In the genomic region with DNA sequence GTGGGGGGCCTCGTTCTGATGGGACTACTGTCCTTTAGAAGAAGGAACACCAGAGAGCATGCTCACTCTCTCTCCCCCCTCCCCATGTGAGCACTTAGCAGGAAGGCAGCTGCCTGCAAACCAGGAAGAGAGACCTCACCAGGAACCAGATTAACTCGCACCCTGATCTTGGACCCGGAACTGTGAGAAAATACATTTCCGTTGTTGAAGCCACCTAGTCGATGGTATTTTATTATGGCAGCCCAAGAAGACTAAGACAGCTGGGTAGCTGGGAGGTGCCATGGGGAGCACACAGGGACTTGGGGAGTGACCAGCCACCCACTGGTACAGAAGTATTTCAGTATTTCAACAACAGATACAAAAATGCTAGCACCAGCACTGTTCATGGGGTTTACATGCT, we compare ENCODE assay signal across 23 cellular contexts. TPM values are rescaled to one million over a fixed set of nuclear protein-coding genes. Genes with fewer than 3 reads are reported as not detected.
A peak's percentile ranks its signal among the peaks of the same experiment; 100 is the strongest.
DNase-seq lines count a peak whose midpoint lies in the region; ATAC-seq lines count a peak whose summit lies in the region.
"Had no signal": no experiment of that assay in that cellular context is flagged by ENCODE, and none has a peak within 500 bp of the region (broad histone marks: within the 10 kb centered on the region; RNA-seq: fewer than 3 reads in every experiment).

No MANE protein-coding gene starts in this region.

- intact Hi-C loops in CD4-positive, alpha-beta memory T cell (cut with micrococcal nuclease), result no loop called here
- intact Hi-C loops in posterior vena cava (cut with DNase I), result no loop called here

- CTCF ChIA-PET in CD4-positive, alpha-beta memory T cell (lab: Charles Lee; ENCODE audit: partially characterized antibody), result interaction anchor here (1.4 to 1.6 kb wide), 2 partner anchors 31 to 54 kb away, joined by 3 to 4 read pairs; no protein-coding TSS in a partner anchor

- ATAC-seq in central memory CD8-positive, alpha-beta T cell (replicated peaks; ENCODE audit: extremely low read depth, poor library complexity, severe bottlenecking), result no peak
- no peak for ATAC-seq in naive thymus-derived CD8-positive, alpha-beta T cell
- ATAC-seq in stimulated activated naive CD8-positive, alpha-beta T cell treated with anti-CD3 and anti-CD28 coated beads, Interleukin-15, Interleukin-2, amounts not matched to agents 100 U/mL and 50 U/mL, for 24 hours, result no peak
- ATAC-seq: Right ventricle myocardium inferior; sciatic nerve; stimulated activated naive CD8-positive, alpha-beta T cell treated with anti-CD3 and anti-CD28 coated beads, Interleukin-15, amount 100 ng/mL, for 72 hours had no signal

- H3K27ac ChIP-seq in CD4-positive, alpha-beta memory T cell (ENCODE audit: low read depth, low read length), result no peak overlapping the region
- H3K27ac ChIP-seq: esophagus muscularis mucosa, tibial artery had no signal

- H3K4me3 Mint-ChIP-seq in CD4-positive, alpha-beta memory T cell, result peak overlapping the region in 1 of 8 donors; percentile 5
- no peak overlapping the region for H3K4me3 Mint-ChIP-seq in IgD-negative memory B cell
- no peak overlapping the region for H3K4me3 Mint-ChIP-seq in central memory CD8-positive, alpha-beta T cell
- H3K4me3 Mint-ChIP-seq in naive thymus-derived CD8-positive, alpha-beta T cell, result peak overlapping the region in 2 of 10 donors; percentile 0 to 25
- H3K4me3 Mint-ChIP-seq: stimulated activated naive CD8-positive, alpha-beta T cell treated with anti-CD3 and anti-CD28 coated beads, Interleukin-15, amount 100 ng/mL, for 72 hours had no signal

- peak overlapping the region in 5 of 7 donors; percentile 31 to 64 (median 58) for H3K27ac Mint-ChIP-seq in CD4-positive, alpha-beta memory T cell
- peak overlapping the region in 2 of 3 donors; percentile 59 to 95 for H3K27ac Mint-ChIP-seq in IgD-negative memory B cell
- peak overlapping the region; percentile 58 for H3K27ac Mint-ChIP-seq in central memory CD8-positive, alpha-beta T cell (ENCODE audit: low read depth)
- peak overlapping the region in 8 of 10 donors; percentile 16 to 98 (median 58) for H3K27ac Mint-ChIP-seq in naive thymus-derived CD8-positive, alpha-beta T cell
- H3K27ac Mint-ChIP-seq: progenitor cell of endocrine pancreas; stimulated activated naive CD8-positive, alpha-beta T cell treated with anti-CD3 and anti-CD28 coated beads, Interleukin-15, amount 100 ng/mL, for 72 hours had no signal

- H3K36me3 ChIP-seq in CD4-positive, alpha-beta memory T cell (ENCODE audit: insufficient read depth, low read length), result no peaks in the 10 kb centered on the region
- H3K36me3 ChIP-seq: esophagus muscularis mucosa, tibial artery had no signal

- peaks cover 2 to 4% of the 10 kb centered on the region in 2 donors for H3K36me3 Mint-ChIP-seq in CD4-positive, alpha-beta memory T cell
- H3K36me3 Mint-ChIP-seq in IgD-negative memory B cell, result peaks cover 1% of the 10 kb centered on the region
- H3K36me3 Mint-ChIP-seq in central memory CD8-positive, alpha-beta T cell (ENCODE audit: insufficient read depth), result peaks cover 10% of the 10 kb centered on the region
- peaks cover 0 to 12% (median 0%) of the 10 kb centered on the region in 3 donors for H3K36me3 Mint-ChIP-seq in naive thymus-derived CD8-positive, alpha-beta T cell

- peaks cover 32 to 61% (median 52%) of the 10 kb centered on the region in 4 donors for H3K4me1 Mint-ChIP-seq in CD4-positive, alpha-beta memory T cell
- H3K4me1 Mint-ChIP-seq in IgD-negative memory B cell, result peaks cover 20 to 34% (median 20%) of the 10 kb centered on the region in 3 donors
- peaks cover 56% of the 10 kb centered on the region for H3K4me1 Mint-ChIP-seq in central memory CD8-positive, alpha-beta T cell
- H3K4me1 Mint-ChIP-seq in naive thymus-derived CD8-positive, alpha-beta T cell, result peaks cover 27 to 70% (median 50%) of the 10 kb centered on the region in 4 donors

- DNase-seq in CD4-positive, alpha-beta memory T cell, result no peak
- no peak for DNase-seq in central memory CD8-positive, alpha-beta T cell (ENCODE audit: low spot score in 2 of 2)
- DNase-seq in naive thymus-derived CD8-positive, alpha-beta T cell, result no peak
- DNase-seq in central memory CD4-positive, alpha-beta T cell, result no peak
- DNase-seq in stimulated activated naive CD8-positive, alpha-beta T cell treated with anti-CD3 and anti-CD28 coated beads, Interleukin-15, Interleukin-2, amounts not matched to agents 100 U/mL and 50 U/mL, for 24 hours, result no peak
- no peak for DNase-seq in posterior vena cava (ENCODE audit: low spot score)
- DNase-seq: activated CD8-positive, alpha-beta memory T cell treated with anti-CD3 and anti-CD28 coated beads for 24 hours; activated T-cell treated with anti-CD3 and anti-CD28 coated beads, Interleukin-2, amount 50 U/mL, for 48 hours; DMS79; effector CD8-positive, alpha-beta T cell; GF-D8; NCI-H1436 treated with DMSO at 0.1 percent for 48 hours; NCI-H2107; NCI-H446; NCI-H82; OCI-M1; stimulated activated naive CD8-positive, alpha-beta T cell treated with anti-CD3 and anti-CD28 coated beads, Interleukin-15, amount 100 ng/mL, for 72 hours; tibial artery had no signal

- no peaks in the 10 kb centered on the region for H3K27me3 Mint-ChIP-seq in CD4-positive, alpha-beta memory T cell
- no peaks in the 10 kb centered on the region for H3K27me3 Mint-ChIP-seq in IgD-negative memory B cell
- no peaks in the 10 kb centered on the region for H3K27me3 Mint-ChIP-seq in central memory CD8-positive, alpha-beta T cell
- H3K27me3 Mint-ChIP-seq in naive thymus-derived CD8-positive, alpha-beta T cell, result no peaks in the 10 kb centered on the region
- H3K27me3 Mint-ChIP-seq: stimulated activated naive CD8-positive, alpha-beta T cell treated with anti-CD3 and anti-CD28 coated beads, Interleukin-15, amount 100 ng/mL, for 72 hours had no signal

- no peaks in the 10 kb centered on the region for H3K27me3 ChIP-seq in CD4-positive, alpha-beta memory T cell (ENCODE audit: insufficient read depth, low read length)
- H3K27me3 ChIP-seq: tibial artery had no signal

- H3K4me3 ChIP-seq in CD4-positive, alpha-beta memory T cell (ENCODE audit: low read length in 2 of 2), result no peak overlapping the region
- H3K4me3 ChIP-seq: esophagus muscularis mucosa, tibial artery had no signal

- H3K4me1 ChIP-seq in CD4-positive, alpha-beta memory T cell (ENCODE audit: insufficient read depth, low read length), result peaks cover 49% of the 10 kb centered on the region

- POLR2A ChIA-PET in CD4-positive, alpha-beta memory T cell (lab: Charles Lee; ENCODE audit: partially characterized antibody), result interaction anchor here (1.0 to 4.7 kb wide), 3 partner anchors 12 to 86 kb away, joined by 3 to 20 read pairs (median 3); no protein-coding TSS in a partner anchor
- POLR2A ChIA-PET in naive thymus-derived CD8-positive, alpha-beta T cell (lab: Charles Lee), result interaction anchor here (0.7 to 2.2 kb wide), 3 partner anchors 14 to 194 kb away, joined by 3 to 7 read pairs (median 3); no protein-coding TSS in a partner anchor

- peaks cover 0 to 2% (median 0%) of the 10 kb centered on the region in 8 donors for H3K9me3 Mint-ChIP-seq in CD4-positive, alpha-beta memory T cell
- H3K9me3 Mint-ChIP-seq in IgD-negative memory B cell, result no peaks in the 10 kb centered on the region
- H3K9me3 Mint-ChIP-seq in central memory CD8-positive, alpha-beta T cell, result no peaks in the 10 kb centered on the region
- no peaks in the 10 kb centered on the region for H3K9me3 Mint-ChIP-seq in naive thymus-derived CD8-positive, alpha-beta T cell
- H3K9me3 Mint-ChIP-seq: stimulated activated naive CD8-positive, alpha-beta T cell treated with anti-CD3 and anti-CD28 coated beads, Interleukin-15, amount 100 ng/mL, for 72 hours had no signal

- H3K9me3 ChIP-seq in CD4-positive, alpha-beta memory T cell (ENCODE audit: control insufficient read depth in 1 of 2, low read length in 2 of 2), result no peaks in the 10 kb centered on the region
- H3K9me3 ChIP-seq: esophagus muscularis mucosa, tibial artery had no signal

RNA-seq across cellular contexts. Expression of a gene that starts 59.0 kb away (rescaled TPM):
- total RNA-seq in CD4-positive, alpha-beta memory T cell, result 10 to 100 TPM; 17.3 to 20.1 TPM
- 10 to 100 TPM; 13.0 to 13.2 TPM for polyA plus RNA-seq in CD4-positive, alpha-beta memory T cell
- polyA plus RNA-seq in IgD-negative memory B cell, result 14.0 TPM
- 10 to 100 TPM; 22.3 to 26.0 TPM for total RNA-seq in naive thymus-derived CD8-positive, alpha-beta T cell
- 10 to 100 TPM in 1 of 3 donors, 1 to 10 TPM in 2; 8.8 to 10.4 (median 9.5) TPM for polyA plus RNA-seq in naive thymus-derived CD8-positive, alpha-beta T cell
- total RNA-seq in posterior vena cava, result 1 to 10 TPM; 5.8 to 6.2 TPM
